In the genomic region with DNA sequence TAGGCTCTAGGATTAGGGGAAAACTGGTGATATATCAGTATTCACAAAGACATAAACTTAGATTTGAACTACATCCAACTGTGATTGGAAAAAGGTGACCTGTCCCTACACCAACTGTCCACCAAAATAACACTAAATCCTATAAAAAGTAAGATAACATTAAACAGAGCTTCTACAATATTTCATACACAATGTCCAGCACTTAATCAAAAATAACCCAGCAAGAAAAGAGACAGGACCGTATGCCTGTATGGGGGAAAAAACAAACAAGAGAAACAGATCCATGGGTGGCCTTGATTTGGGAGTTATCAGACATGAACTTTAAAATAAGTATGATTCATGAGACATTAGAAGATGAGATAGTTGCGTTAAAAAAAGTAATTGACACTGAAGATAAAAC, we compare ENCODE assay signal across 29 cellular contexts.
"Had no signal": no experiment of that assay in that cellular context is flagged by ENCODE, and none has a peak within 500 bp of the region (broad histone marks: within the 10 kb centered on the region; RNA-seq: fewer than 3 reads in every experiment).

No MANE protein-coding gene starts in this region.

- H3K4me1 ChIP-seq: adrenal gland, body of pancreas had no signal

- H3K27ac ChIP-seq: adrenal gland, ascending aorta, body of pancreas, brain microvascular endothelial cell, breast epithelium, cardiac muscle cell had no signal

- H3K4me3 ChIP-seq: adrenal gland, ascending aorta, body of pancreas, breast epithelium, cardiac muscle cell had no signal

- H3K9me3 ChIP-seq: adrenal gland, body of pancreas, breast epithelium had no signal

- H3K36me3 ChIP-seq: adrenal gland, ascending aorta, brain microvascular endothelial cell, breast epithelium, cardiac muscle cell had no signal

- DNase-seq: activated effector memory CD4-positive, alpha-beta T cell treated with anti-CD3 and anti-CD28 coated beads, Interleukin-2, amount 50 U/mL, for 16 hours; activated effector memory CD4-positive, alpha-beta T cell treated with Interleukin-2 at 50 U/mL for 16 hours; activated gamma-delta T cell; activated gamma-delta T cell treated with Interleukin-2 at 50 U/mL for 16 hours; activated naive CD4-positive, alpha-beta T cell; activated naive CD4-positive, alpha-beta T cell treated with anti-CD3 and anti-CD28 coated beads for 36 hours; activated naive CD4-positive, alpha-beta T cell treated with anti-CD3 and anti-CD28 coated beads, Interleukin-2, amount 10 ng/mL, durations not matched to agents 7 days and 5 days; activated naive CD4-positive, alpha-beta T cell treated with anti-CD3 and anti-CD28 coated beads, Interleukin-2, amount 50 U/mL, for 16 hours; activated naive CD4-positive, alpha-beta T cell treated with Interleukin-2 at 50 U/mL for 16 hours; activated naive CD8-positive, alpha-beta T cell treated with anti-CD3 and anti-CD28 coated beads for 36 hours; activated naive CD8-positive, alpha-beta T cell treated with anti-CD3 and anti-CD28 coated beads, Interleukin-2, amount 10 ng/mL, durations not matched to agents 7 days and 5 days; activated naive CD8-positive, alpha-beta T cell treated with anti-CD3 and anti-CD28 coated beads, Interleukin-2, amount 50 U/mL, for 24 hours; activated T-cell treated with anti-CD3 and anti-CD28 coated beads, Interleukin-2, amount 50 U/mL, for 24 hours; activated T-cell treated with anti-CD3 and anti-CD28 coated beads, Interleukin-2, amount 50 U/mL, for 4 hours; activated T-cell treated with anti-CD3 and anti-CD28 coated beads, Interleukin-2, amount 50 U/mL, for 48 hours; activated T-cell treated with anti-CD3 and anti-CD28 coated beads, Interleukin-2, amount 50 U/mL, for 72 hours; adrenal gland; amniotic stem cell; amygdala; anterior cingulate cortex; aorta; body of pancreas; brain microvascular endothelial cell; caudate nucleus; central memory CD4-positive, alpha-beta T cell; cerebellar nuclear complex had no signal
